8 cellular contexts compared by ENCODE assay signal in genomic region chr16:56547120-56547948, GRCh38. TPM values are rescaled to one million over a fixed set of nuclear protein-coding genes. Genes with fewer than 3 reads are reported as not detected.
DNase-seq lines count a peak whose midpoint lies in the region; ATAC-seq and TF ChIP-seq lines count a peak whose summit lies in the region.

No MANE protein-coding gene starts in this region.

- no peak overlapping the region for H3K4me3 Mint-ChIP-seq in natural killer cell

- no peak for ATAC-seq in HG02938 (IDR thresholded peaks at IDR 0.05; ENCODE audit: unreplicated experiment)
- ATAC-seq in GM19467 (IDR thresholded peaks at IDR 0.05; ENCODE audit: unreplicated experiment) = no peak
- no peak for ATAC-seq in upper lobe of right lung
- ATAC-seq in natural killer cell = no peak

- peaks cover 6 to 10% of the 10 kb centered on the region in 2 donors for H3K4me1 Mint-ChIP-seq in natural killer cell

- H3K27ac ChIP-seq in caudate nucleus (ENCODE audit: low read depth, low read length) = peak overlapping the region; percentile 99
- no peak overlapping the region for H3K27ac ChIP-seq in upper lobe of right lung

- intact Hi-C loops in upper lobe of right lung (cut with DNase I) = no loop called here
- intact Hi-C loops in natural killer cell (cut with micrococcal nuclease) = no loop called here

- TF ChIP-seq CTCF in Loucy (conservative IDR thresholded peaks at IDR 0.05; ENCODE audit: low read length) (no peak), upper lobe of right lung (IDR thresholded peaks at IDR 0.05) (no peak), natural killer cell (IDR thresholded peaks at IDR 0.05) (no peak)

- H3K27me3 ChIP-seq in Loucy (ENCODE audit: insufficient read depth, low read length, poor library complexity, severe bottlenecking) = no peaks in the 10 kb centered on the region
- H3K27me3 ChIP-seq in upper lobe of right lung = no peaks in the 10 kb centered on the region

- no peaks in the 10 kb centered on the region for H3K9me2 ChIP-seq in Loucy (replicated peaks; ENCODE audit: low read depth, low read length)

- H3F3A ChIP-seq in Loucy (ENCODE audit: low read depth) = peaks cover 2% of the 10 kb centered on the region; the same call in 1 of the 2 replicates

- H2AFZ ChIP-seq in Loucy (ENCODE audit: low read length) = peak overlapping the region; percentile 54

- peak; percentile 15 for DNase-seq in COLO668 (lab: John Stamatoyannopoulos, UW; ENCODE audit: unreplicated experiment)
- peak in 59 of 61 donors; percentile 15 to 94 (median 72) for DNase-seq in caudate nucleus (lab: John Stamatoyannopoulos, UW)
- peak; percentile 77 for DNase-seq in mesenteric fat pad (ENCODE audit: low spot score)
- no peak for DNase-seq in upper lobe of right lung
- no peak for DNase-seq in natural killer cell

- H3K9me3 ChIP-seq in Loucy (ENCODE audit: insufficient read depth, low read depth, low read length) (no peaks in the 10 kb centered on the region), upper lobe of right lung (no peaks in the 10 kb centered on the region)

- H3K9ac ChIP-seq in Loucy (ENCODE audit: low read depth, low read length, poor library complexity, severe bottlenecking) = no peak overlapping the region

- H3K36me3 ChIP-seq in Loucy (ENCODE audit: insufficient read depth, low read length) (no peaks in the 10 kb centered on the region), upper lobe of right lung (no peaks in the 10 kb centered on the region)

- H3K36me3 Mint-ChIP-seq in natural killer cell = no peaks in the 10 kb centered on the region

- H3K27me3 Mint-ChIP-seq in natural killer cell (ENCODE audit: low read depth in 2 of 2) = peaks cover 9 to 15% of the 10 kb centered on the region in 2 donors

- no peak overlapping the region for H3K27ac Mint-ChIP-seq in natural killer cell

- no peaks in the 10 kb centered on the region for H3K79me2 ChIP-seq in Loucy (ENCODE audit: insufficient read depth, low read length)

- no peaks in the 10 kb centered on the region for H4K20me1 ChIP-seq in Loucy (ENCODE audit: insufficient read depth, low read length, poor library complexity, severe bottlenecking)

- H3K4me2 ChIP-seq in Loucy (ENCODE audit: low read depth, low read length, poor library complexity, severe bottlenecking) = peak overlapping the region; percentile 68

- no peaks in the 10 kb centered on the region for H3K9me3 Mint-ChIP-seq in natural killer cell

- H3K4me3 ChIP-seq in Loucy (ENCODE audit: low read length, poor library complexity, severe bottlenecking) (peak overlapping the region; percentile 22), upper lobe of right lung (no peak overlapping the region)

- H3K4me1 ChIP-seq in Loucy (ENCODE audit: insufficient read depth, low read length, poor library complexity, severe bottlenecking) = peaks cover 42% of the 10 kb centered on the region
- H3K4me1 ChIP-seq in upper lobe of right lung = peaks cover 6% of the 10 kb centered on the region

RNA-seq across cellular contexts. Expression of gene MT4, which starts 17.5 kb away (rescaled TPM):
- total RNA-seq in mesenteric fat pad (not detected), upper lobe of right lung (not detected), natural killer cell (not detected)

RNA-seq across cellular contexts. Expression of gene BBS2, which starts 27.5 kb away (rescaled TPM):
- total RNA-seq in mesenteric fat pad (24.9 TPM), upper lobe of right lung (29.5 TPM), natural killer cell (10 to 100 TPM; 36.8 to 40.3 (median 38.2) TPM)

RNA-seq across cellular contexts. Expression of gene MT3, which starts 42.0 kb away (rescaled TPM):
- not detected for total RNA-seq in mesenteric fat pad
- total RNA-seq in upper lobe of right lung = not detected
- not detected for total RNA-seq in natural killer cell

Comparison
In these comparisons a context has a peak if more than half of its experiments do, and no peak if none do; other contexts are left out.
1. DNase-seq: peak in COLO668 (single experiment), caudate nucleus (59 of 61) and mesenteric fat pad (single experiment); none in upper lobe of right lung (single experiment) and natural killer cell (single experiment).